In genomic region chr17:21119247-21119944, GRCh38 we compare ENCODE assay signal across 8 cellular contexts. TPM values are rescaled to one million over a fixed set of nuclear protein-coding genes. Genes with fewer than 3 reads are reported as not detected.
DNase-seq lines count a peak whose midpoint lies in the region; ATAC-seq and TF ChIP-seq lines count a peak whose summit lies in the region.

No MANE protein-coding gene starts in this region.

- no peaks in the 10 kb centered on the region for H3K9me3 Mint-ChIP-seq in natural killer cell treated with Interleukin-12 subunit alpha and Interleukin-12 subunit beta and Interleukin-15 and Interleukin-18, amount 100 ng/mL, for 72 hours

- H3K27ac ChIP-seq in OCI-LY7 (ENCODE audit: low read depth, low read length, poor library complexity, severe bottlenecking) (no peak overlapping the region), esophagus muscularis mucosa (replicated peaks in 1 of 4) (peak overlapping the region in 3 of 4 donors; percentile 5 to 51 (median 28))

- H3K4me3 ChIP-seq in OCI-LY7 (ENCODE audit: low read depth, low read length, poor library complexity, severe bottlenecking) (no peak overlapping the region), esophagus muscularis mucosa (peak overlapping the region in 2 of 4 donors; percentile 1 to 2)

- H3K27me3 Mint-ChIP-seq in natural killer cell treated with Interleukin-12 subunit alpha and Interleukin-12 subunit beta and Interleukin-15 and Interleukin-18, amount 100 ng/mL, for 72 hours, result peaks cover 7 to 12% of the 10 kb centered on the region in 2 donors

- POLR2A ChIA-PET in OCI-LY7 (lab: Charles Lee), result interaction anchor here (0.5 to 1.7 kb wide), 10 partner anchors 19 to 512 kb away, joined by 3 to 6 read pairs (median 4); partner anchors contain the start of gene USP22

- TF ChIP-seq EP300 in esophagus muscularis mucosa (IDR thresholded peaks at IDR 0.05), result no peak

- no peaks in the 10 kb centered on the region for H3K27me3 ChIP-seq in esophagus muscularis mucosa

- H3K4me1 Mint-ChIP-seq in natural killer cell treated with Interleukin-12 subunit alpha and Interleukin-12 subunit beta and Interleukin-15 and Interleukin-18, amount 100 ng/mL, for 72 hours (ENCODE audit: low read depth in 2 of 2), result peaks cover 3 to 5% of the 10 kb centered on the region in 2 donors

- H4K20me1 ChIP-seq in OCI-LY7 (ENCODE audit: insufficient read depth, low read length), result no peaks in the 10 kb centered on the region

- DNase-seq in DMS79 treated with DMSO at 0.1 percent for 48 hours (lab: John Stamatoyannopoulos, UW) (peak; percentile 51), OCI-LY7 (ENCODE audit: low spot score) (peak; percentile 81), activated T-cell treated with anti-CD3 and anti-CD28 coated beads for 4 hours (peak; percentile 60), esophagus muscularis mucosa (ENCODE audit: extremely low spot score) (no peak)
- peak; percentile 72 for DNase-seq in natural killer cell treated with Interleukin-12 subunit alpha and Interleukin-12 subunit beta and Interleukin-15 and Interleukin-18, amount 100 ng/mL, for 72 hours (ENCODE audit: low spot score)
- peak; percentile 32 to 77 (median 56) for DNase-seq in stimulated activated naive CD4-positive, alpha-beta T cell (lab: John Stamatoyannopoulos, UW)

- intact Hi-C loops in OCI-LY7 (cut with micrococcal nuclease; ENCODE audit: unreplicated experiment), result loop anchor here (2.0 to 5.0 kb wide), 2 partner anchors 95 to 118 kb away; partner anchors contain the start of gene TMEM11
- intact Hi-C loops in esophagus muscularis mucosa (cut with DNase I), result no loop called here

- no peaks in the 10 kb centered on the region for H3K79me2 ChIP-seq in OCI-LY7 (ENCODE audit: insufficient read depth, low read depth, low read length)

- H3K36me3 ChIP-seq in OCI-LY7 (ENCODE audit: insufficient read depth, low read length), result no peaks in the 10 kb centered on the region
- no peaks in the 10 kb centered on the region for H3K36me3 ChIP-seq in esophagus muscularis mucosa

- peak overlapping the region; percentile 21; the same call in 1 of the 2 replicates for H3K4me2 ChIP-seq in OCI-LY7 (ENCODE audit: low read length)

- CTCF ChIA-PET in OCI-LY7 (lab: Charles Lee; ENCODE audit: unreplicated experiment), result interaction anchor here (0.6 to 1.0 kb wide), 4 partner anchors 8 to 94 kb away, joined by 3 to 4 read pairs (median 3); no protein-coding TSS in a partner anchor

- peaks cover 4% of the 10 kb centered on the region for H3K4me1 ChIP-seq in OCI-LY7 (ENCODE audit: insufficient read depth, low read length, poor library complexity, severe bottlenecking)
- peaks cover 9 to 14% (median 11%) of the 10 kb centered on the region in 4 donors for H3K4me1 ChIP-seq in esophagus muscularis mucosa

- H3K9me3 ChIP-seq in OCI-LY7 (ENCODE audit: low read length), result no peaks in the 10 kb centered on the region
- no peaks in the 10 kb centered on the region for H3K9me3 ChIP-seq in esophagus muscularis mucosa

- H3K36me3 Mint-ChIP-seq in natural killer cell treated with Interleukin-12 subunit alpha and Interleukin-12 subunit beta and Interleukin-15 and Interleukin-18, amount 100 ng/mL, for 72 hours, result no peaks in the 10 kb centered on the region

- TF ChIP-seq POLR2A in esophagus muscularis mucosa (IDR thresholded peaks at IDR 0.05; ENCODE audit: low read depth), result no peak

- H3K4me3 Mint-ChIP-seq in natural killer cell treated with Interleukin-12 subunit alpha and Interleukin-12 subunit beta and Interleukin-15 and Interleukin-18, amount 100 ng/mL, for 72 hours, result no peak overlapping the region

- no TSS peak for BruUV-seq in OCI-LY7 (replicated peaks; lab: Mats Ljungman, UMichigan)

- H3K27ac Mint-ChIP-seq in natural killer cell treated with Interleukin-12 subunit alpha and Interleukin-12 subunit beta and Interleukin-15 and Interleukin-18, amount 100 ng/mL, for 72 hours, result no peak overlapping the region

- TF ChIP-seq CTCF in OCI-LY7 (conservative IDR thresholded peaks at IDR 0.05; ENCODE audit: low read length) (peak; percentile 94), esophagus muscularis mucosa (IDR thresholded peaks at IDR 0.05) (peak; percentile 78 to 86 (median 82))

- ATAC-seq in HG03521 (IDR thresholded peaks at IDR 0.05; ENCODE audit: unreplicated experiment) (peak; percentile 53), GM21390 (IDR thresholded peaks at IDR 0.05; ENCODE audit: unreplicated experiment) (no peak)
- peak in 1 of 2 donors; percentile 68 for ATAC-seq in natural killer cell treated with Interleukin-12 subunit alpha and Interleukin-12 subunit beta and Interleukin-15 and Interleukin-18, amount 100 ng/mL, for 72 hours

- peak overlapping the region; percentile 41; the same call in 1 of the 2 replicates for H2AFZ ChIP-seq in OCI-LY7 (ENCODE audit: low read length)

- no peaks in the 10 kb centered on the region for H3K9me2 ChIP-seq in OCI-LY7 (ENCODE audit: insufficient read depth, low read length)

- WGBS in esophagus muscularis mucosa, result 29% methylated on average over 25 of the region's 25 CpGs

RNA-seq across cellular contexts. Expression of gene DHRS7B, which starts 7.4 kb away (rescaled TPM):
- 11.6 and 16.0 TPM in 2 replicates for total RNA-seq in OCI-LY7 (2014; rRNA removed; shearing (Covaris generic))
- 15.8 and 16.5 TPM in 2 replicates for total RNA-seq in OCI-LY7 (2022)
- total RNA-seq in esophagus muscularis mucosa, result 10 to 100 TPM; 24.0 to 30.3 (median 28.8) TPM
- total RNA-seq in natural killer cell treated with Interleukin-12 subunit alpha and Interleukin-12 subunit beta and Interleukin-15 and Interleukin-18, amount 100 ng/mL, for 72 hours, result 10 to 100 TPM; 22.2 to 23.8 TPM
